Comparison of ENCODE assay signal across 1 cellular context in the genomic region with DNA sequence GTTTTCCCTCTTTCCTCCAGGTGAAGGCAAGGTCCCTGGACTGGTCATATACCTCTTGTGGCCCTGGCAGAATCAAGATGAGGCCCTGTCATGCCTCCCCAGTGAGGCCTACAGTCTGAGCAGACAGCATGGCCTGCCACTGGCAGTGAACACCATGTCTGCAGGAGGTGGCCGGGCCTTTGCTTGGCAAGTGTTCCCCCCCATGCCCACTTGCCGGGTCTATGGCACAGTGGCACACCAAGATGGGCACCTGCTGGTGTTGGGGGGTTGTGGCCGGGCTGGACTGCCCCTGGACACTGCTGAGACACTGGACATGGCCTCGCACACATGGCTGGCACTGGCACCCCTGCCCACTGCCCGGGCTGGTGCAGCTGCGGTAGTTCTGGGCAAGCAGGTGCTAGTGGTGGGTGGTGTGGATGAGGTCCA.
TF ChIP-seq lines count a peak whose summit lies in the region.

No MANE protein-coding gene starts in this region.

TF ChIP-seq in IMR-90, 13 proteins besides CTCF, POLR2A, EP300 and RAD21:
- TF ChIP-seq MAZ (IDR thresholded peaks at IDR 0.05; ENCODE audit: borderline replicate concordance, low read depth, low read length) (no peak), ELK1 (IDR thresholded peaks at IDR 0.05; ENCODE audit: borderline replicate concordance, low read depth, low read length) (no peak), BHLHE40 (IDR thresholded peaks at IDR 0.05; ENCODE audit: low read depth, low read length) (no peak), RCOR1 (IDR thresholded peaks at IDR 0.05; ENCODE audit: insufficient replicate concordance, low read length) (no peak), USF2 (IDR thresholded peaks at IDR 0.05; ENCODE audit: low read depth, low read length) (no peak)
TF ChIP-seq in IMR-90: peak in this region for 0.
